In genomic region chr1:205582471-205583291, GRCh38 we compare ENCODE assay signal across 12 cellular contexts. TPM values are rescaled to one million over a fixed set of nuclear protein-coding genes. Genes with fewer than 3 reads are reported as not detected.
DNase-seq lines count a peak whose midpoint lies in the region; ATAC-seq, FAIRE-seq and TF ChIP-seq lines count a peak whose summit lies in the region.
"Had no signal": no experiment of that assay in that cellular context is flagged by ENCODE, and none has a peak within 500 bp of the region (broad histone marks: within the 10 kb centered on the region; RNA-seq: fewer than 3 reads in every experiment).

No MANE protein-coding gene starts in this region.

- H3K27me3 ChIP-seq in RWPE2 (ENCODE audit: insufficient read depth, poor library complexity, severe bottlenecking), result no peaks in the 10 kb centered on the region
- peaks cover 0 to 23% (median 0%) of the 10 kb centered on the region in 9 donors for H3K27me3 ChIP-seq in heart left ventricle
- peaks cover 0 to 6% (median 0%) of the 10 kb centered on the region in 7 donors for H3K27me3 ChIP-seq in spleen (replicated peaks in 1 of 7)

- TF ChIP-seq CTCF in RWPE2 (IDR thresholded peaks at IDR 0.05; ENCODE audit: poor library complexity, severe bottlenecking), result no peak
- TF ChIP-seq CTCF in heart left ventricle (IDR thresholded peaks at IDR 0.05), result no peak
- TF ChIP-seq CTCF in spleen (IDR thresholded peaks at IDR 0.05 in 8 of 11, conservative IDR thresholded peaks at IDR 0.05 in 3 of 11), result no peak

- H3K4me1 ChIP-seq in RWPE2 (ENCODE audit: insufficient read depth, poor library complexity, severe bottlenecking) (no peaks in the 10 kb centered on the region), heart left ventricle (peaks cover 0 to 17% (median 12%) of the 10 kb centered on the region in 12 donors), spleen (peaks cover 0 to 29% (median 21%) of the 10 kb centered on the region in 6 donors)

- DNase-seq in HT-29 (ENCODE audit: low spot score) (peak; percentile 33), RWPE2 (ENCODE audit: low spot score) (peak; percentile 27), heart left ventricle (peak in 2 of 5 donors; percentile 41 to 50), spleen (peak; percentile 78), GM19239 (ENCODE audit: insufficient read length, low spot score) (no peak), retina (no peak), NCI-H526 (lab: John Stamatoyannopoulos, UW) (no peak)
- no peak for DNase-seq in stimulated activated CD4-positive, alpha-beta T cell treated with anti-CD3 and anti-CD28 coated beads, Interleukin-4, amount 100 ng/mL, for 24 hours
- DNase-seq: amniotic stem cell, small intestine had no signal

- TF ChIP-seq POLR2A in heart left ventricle (IDR thresholded peaks at IDR 0.05) (no peak), spleen (IDR thresholded peaks at IDR 0.05) (no peak)

- intact Hi-C loops in heart left ventricle (cut with DNase I), result loop anchor here in 5 of 10 donors (5.0 kb wide), 4 partner anchors 40 to 55 kb away; no protein-coding TSS in a partner anchor
- intact Hi-C loops in spleen (cut with DNase I; ENCODE audit: low total_unique reads), result loop anchor here (10.0 kb wide), 1 partner anchor 48 kb away; no protein-coding TSS in a partner anchor

- 43 to 57% (median 53%) methylated on average over 4 to 6 of the region's 6 CpGs for WGBS in heart left ventricle, 4 donors
- WGBS in spleen, 5 donors, result 25 to 36% (median 29%) methylated on average over 4 to 6 of the region's 6 CpGs

- ATAC-seq in RWPE2 (ENCODE audit: low read depth) (peak; percentile 8; the same call in 1 of the 3 replicates), heart left ventricle (peak; percentile 5 to 84 (median 26))

- H3K27ac ChIP-seq in RWPE2 (ENCODE audit: poor library complexity, severe bottlenecking), result no peak overlapping the region
- H3K27ac ChIP-seq in heart left ventricle, result peak overlapping the region in 8 of 12 donors; percentile 8 to 71 (median 55)
- H3K27ac ChIP-seq in spleen, result peak overlapping the region in 7 of 8 donors; percentile 13 to 69 (median 51)
- H3K27ac ChIP-seq: KMS-11 had no signal

- H3K36me3 ChIP-seq in RWPE2 (ENCODE audit: low read depth) (no peaks in the 10 kb centered on the region), heart left ventricle (no peaks in the 10 kb centered on the region), spleen (no peaks in the 10 kb centered on the region)

- no peak overlapping the region for H3K4me3 ChIP-seq in RWPE2 (ENCODE audit: severe bottlenecking)
- no peak overlapping the region for H3K4me3 ChIP-seq in heart left ventricle
- H3K4me3 ChIP-seq in spleen, result no peak overlapping the region

- FAIRE-seq in GM19239 (lab: Jason Lieb, UNC), result no peak
- FAIRE-seq: G401.6, small intestine had no signal

- H3K9me3 ChIP-seq in RWPE2 (ENCODE audit: severe bottlenecking) (no peaks in the 10 kb centered on the region), heart left ventricle (no peaks in the 10 kb centered on the region), spleen (no peaks in the 10 kb centered on the region)

RNA-seq across cellular contexts. Expression of gene ELK4, which starts 49.1 kb away (rescaled TPM):
- total RNA-seq in HT-29 (2014; rRNA removed; shearing (Covaris generic)), result 6.5 and 7.6 TPM in 2 replicates
- total RNA-seq in heart left ventricle (10 to 100 TPM; 18.5 to 54.9 (median 36.5) TPM), spleen (100 to 1,000 TPM in 4 of 7 donors, 10 to 100 TPM in 3; 50.9 to 109 (median 102) TPM)
- polyA plus RNA-seq in heart left ventricle (10 to 100 TPM in 1 of 2 donors, 1 to 10 TPM in 1; 5.0 to 11.3 TPM), spleen (10 to 100 TPM in 1 of 3 donors, 1 to 10 TPM in 2; 8.5 to 12.5 (median 9.8) TPM)

Comparison
In these comparisons a context has a peak if more than half of its experiments do, and no peak if none do; other contexts are left out.
1. DNase-seq: peak in HT-29 (single experiment), RWPE2 (single experiment) and spleen (single experiment); none in stimulated activated CD4-positive, alpha-beta T cell treated with anti-CD3 and anti-CD28 coated beads, Interleukin-4, amount 100 ng/mL, for 24 hours (single experiment), GM19239 (single experiment), retina (single experiment) and NCI-H526 (0 of 2).